ENCODE assay signal across 9 cellular contexts in the genomic region with DNA sequence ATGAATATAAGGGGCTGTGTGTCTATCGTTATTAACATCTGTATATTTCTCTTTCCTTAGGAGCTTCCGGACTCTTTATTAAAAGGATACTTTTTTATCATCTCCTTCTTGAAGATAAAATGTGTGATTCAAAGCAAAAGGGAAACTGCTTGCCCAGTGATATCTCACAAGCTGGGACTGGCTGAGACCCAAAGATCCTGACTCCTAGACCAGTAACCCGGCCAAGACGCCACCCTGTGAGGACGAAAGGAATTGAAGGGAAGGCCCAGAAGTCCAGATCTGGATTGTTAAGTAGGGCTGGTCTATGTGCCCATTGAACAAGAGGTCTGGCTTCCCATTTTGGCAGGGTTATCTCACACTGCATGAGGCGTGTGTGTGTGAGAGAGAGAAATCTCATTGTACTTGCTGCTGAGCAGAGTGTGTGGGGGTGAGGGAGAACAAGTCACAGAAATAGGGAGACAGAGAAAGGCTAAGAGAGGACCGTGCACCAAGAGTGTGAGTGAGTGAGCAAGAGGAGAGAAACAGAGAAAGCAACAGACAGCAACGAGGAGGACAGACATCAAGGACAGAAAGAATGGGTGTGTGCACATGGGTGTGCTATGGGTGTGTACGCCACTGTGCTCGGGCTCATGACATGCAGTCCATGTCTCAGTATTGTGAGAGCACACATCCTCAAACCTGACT.
DNase-seq lines count a peak whose midpoint lies in the region; ATAC-seq and TF ChIP-seq lines count a peak whose summit lies in the region.
"Had no signal": no experiment of that assay in that cellular context is flagged by ENCODE, and none has a peak within 500 bp of the region (broad histone marks: within the 10 kb centered on the region; RNA-seq: fewer than 3 reads in every experiment).

No MANE protein-coding gene starts in this region.

- no peak overlapping the region for H3K27ac Mint-ChIP-seq in HFFc6

- H3K4me3 ChIP-seq in astrocyte of the spinal cord (ENCODE audit: low read depth, low read length) (no peak overlapping the region), stomach (no peak overlapping the region)

- no peaks in the 10 kb centered on the region for H3K9me3 ChIP-seq in stomach

- H3K4me1 ChIP-seq in stomach: peaks cover 0 to 31% (median 4%) of the 10 kb centered on the region in 4 donors

- H3K27ac ChIP-seq in stomach: no peak overlapping the region

- in situ Hi-C loops in astrocyte of the spinal cord (cut with HindIII; ENCODE audit: low sequenced_read_pairs): no loop called here

- H3K36me3 Mint-ChIP-seq in HFFc6 (ENCODE audit: low read depth): no peaks in the 10 kb centered on the region

- H3K36me3 ChIP-seq in stomach: no peaks in the 10 kb centered on the region

- DNase-seq in HFFc6 (no peak), astrocyte of the spinal cord (ENCODE audit: low read depth, low spot score) (peak; percentile 62), iPS DF 4.7 (ENCODE audit: extremely low read depth, low spot score) (peak; percentile 14), stomach (peak; percentile 80), dedifferentiated amniotic fluid mesenchymal stem cell (ENCODE audit: extremely low spot score) (no peak), NCI-H1417 treated with DMSO at 0.1 percent for 48 hours (lab: John Stamatoyannopoulos, UW) (no peak), T-helper 1 cell (no peak)
- DNase-seq: KBM-7 had no signal

- H3K9me3 Mint-ChIP-seq in HFFc6: no peaks in the 10 kb centered on the region

- TF ChIP-seq EP300 in stomach (IDR thresholded peaks at IDR 0.05): no peak

- ATAC-seq in HG03097 (IDR thresholded peaks at IDR 0.05; ENCODE audit: low FRiP score, unreplicated experiment): no peak

- H3K27me3 Mint-ChIP-seq in HFFc6 (ENCODE audit: insufficient read depth): peaks cover 22% of the 10 kb centered on the region

- intact Hi-C loops in stomach (cut with DNase I; ENCODE audit: low total_unique reads): loop anchor here (10.0 kb wide), 2 partner anchors 186 to 566 kb away; no protein-coding TSS in a partner anchor

- 41 to 45% (median 43%) methylated on average over 10 of the region's 10 CpGs for WGBS in stomach, 5 donors

- no peaks in the 10 kb centered on the region for H3K27me3 ChIP-seq in stomach

- H3K4me1 Mint-ChIP-seq in HFFc6 (ENCODE audit: low read depth): peaks cover 14% of the 10 kb centered on the region

- peak; percentile 37 for TF ChIP-seq CTCF in HFFc6 (IDR thresholded peaks at IDR 0.05)
- peak; percentile 51 for TF ChIP-seq CTCF in astrocyte of the spinal cord (IDR thresholded peaks at IDR 0.05; ENCODE audit: low read depth, low read length)
- TF ChIP-seq CTCF in stomach (IDR thresholded peaks at IDR 0.05): peak in 5 of 7 experiments; percentile 39 to 54 (median 50)

- no peak for TF ChIP-seq POLR2A in stomach (IDR thresholded peaks at IDR 0.05)

- H3K4me3 Mint-ChIP-seq in HFFc6: no peak overlapping the region

Comparison
In these comparisons a context has a peak if more than half of its experiments do, and no peak if none do; other contexts are left out.
1. DNase-seq: peak in astrocyte of the spinal cord (single experiment), iPS DF 4.7 (single experiment) and stomach (single experiment); none in HFFc6 (single experiment), dedifferentiated amniotic fluid mesenchymal stem cell (single experiment), NCI-H1417 treated with DMSO at 0.1 percent for 48 hours (single experiment) and T-helper 1 cell (0 of 5).
2. Peak in every context shown above with its lines, with median percentiles within 50 percentile points of each other: CTCF ChIP-seq.